Comparison of ENCODE assay signal across 8 cellular contexts in the genomic region with DNA sequence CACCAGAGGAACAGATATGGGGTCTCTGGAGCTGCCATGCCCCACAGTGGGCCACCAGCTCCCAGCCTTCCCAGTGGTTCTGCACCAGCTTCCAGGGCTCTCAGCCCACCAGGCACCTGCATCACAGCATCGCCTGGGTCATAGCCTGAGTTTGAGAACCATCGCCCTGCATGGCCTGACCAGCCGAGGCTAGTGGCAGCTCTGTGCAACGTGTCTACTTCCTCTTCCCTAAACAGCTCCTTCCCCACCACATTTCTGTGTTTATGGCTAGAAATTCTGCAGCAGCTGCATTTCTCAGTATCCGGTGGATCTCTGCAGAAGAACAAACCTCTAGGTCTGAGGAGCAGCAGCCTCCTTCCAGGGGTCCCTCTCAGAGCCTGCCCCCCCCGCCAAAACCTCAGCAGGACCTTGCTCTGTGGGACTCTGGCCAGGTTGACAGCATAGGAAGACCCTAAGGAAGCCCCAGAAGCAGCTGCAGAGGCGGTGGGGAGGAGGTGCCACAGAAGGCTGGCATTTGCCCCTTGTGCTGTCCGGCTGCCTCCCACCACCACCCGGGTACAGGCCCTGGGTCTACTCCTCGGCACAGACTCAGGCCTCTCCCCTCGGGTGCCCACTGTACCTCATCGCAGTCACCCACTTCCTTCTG. TPM values are rescaled to one million over a fixed set of nuclear protein-coding genes. Genes with fewer than 3 reads are reported as not detected.
A peak's percentile ranks its signal among the peaks of the same experiment; 100 is the strongest.
DNase-seq lines count a peak whose midpoint lies in the region; ATAC-seq and TF ChIP-seq lines count a peak whose summit lies in the region.

No MANE protein-coding gene starts in this region.

- H3K79me2 ChIP-seq in smooth muscle cell (ENCODE audit: low read depth): no peaks in the 10 kb centered on the region

- H3K27ac ChIP-seq in Peyer's patch (peak overlapping the region; percentile 35 to 72 (median 59)), smooth muscle cell (ENCODE audit: low read depth) (no peak overlapping the region)

- ATAC-seq in GM21723 (IDR thresholded peaks at IDR 0.05; ENCODE audit: unreplicated experiment) (peak; percentile 81), GM21360 (IDR thresholded peaks at IDR 0.05; ENCODE audit: unreplicated experiment) (no peak)

- H3K27me3 ChIP-seq in Peyer's patch (no peaks in the 10 kb centered on the region), smooth muscle cell (ENCODE audit: low read depth) (no peaks in the 10 kb centered on the region)

- H4K20me1 ChIP-seq in smooth muscle cell (ENCODE audit: low read depth): no peaks in the 10 kb centered on the region

- 87% methylated on average over 12 of the region's 12 CpGs for WGBS in smooth muscle cell (ENCODE audit: low lambda C conversion rate)

- H3K4me3 ChIP-seq in Peyer's patch (no peak overlapping the region), smooth muscle cell (no peak overlapping the region)

- H3K4me1 ChIP-seq in Peyer's patch (peaks cover 0 to 86% (median 21%) of the 10 kb centered on the region in 4 donors), smooth muscle cell (ENCODE audit: low read depth) (peaks cover 25% of the 10 kb centered on the region)

- H2AFZ ChIP-seq in smooth muscle cell (ENCODE audit: low read depth): no peak overlapping the region

- no peak overlapping the region for H3K9ac ChIP-seq in smooth muscle cell (ENCODE audit: low read depth)

- H3K9me3 ChIP-seq in Peyer's patch: no peaks in the 10 kb centered on the region
- no peaks in the 10 kb centered on the region for H3K9me3 ChIP-seq in smooth muscle cell (replicated peaks; ENCODE audit: low read depth)

- TF ChIP-seq CTCF in Peyer's patch (IDR thresholded peaks at IDR 0.05) (no peak), smooth muscle cell (IDR thresholded peaks at IDR 0.05; ENCODE audit: borderline replicate concordance, insufficient read depth, poor library complexity, severe bottlenecking) (no peak)

- peaks cover 8% of the 10 kb centered on the region for H3F3A ChIP-seq in smooth muscle cell (ENCODE audit: low read depth)

- H3K36me3 ChIP-seq in Peyer's patch (no peaks in the 10 kb centered on the region), smooth muscle cell (ENCODE audit: low read depth) (no peaks in the 10 kb centered on the region)

- TF ChIP-seq POLR2A in Peyer's patch (IDR thresholded peaks at IDR 0.05): no peak

- H3K4me2 ChIP-seq in smooth muscle cell: no peak overlapping the region

- DNase-seq in AML-193 (lab: John Stamatoyannopoulos, UW) (peak; percentile 64 to 79), Peyer's patch (peak in 2 of 3 donors; percentile 36 to 56), medulla oblongata (ENCODE audit: extremely low spot score) (peak; percentile 63), GM19238 (ENCODE audit: insufficient read length, low spot score) (no peak), smooth muscle cell (lab: John Stamatoyannopoulos, UW; ENCODE audit: unreplicated experiment) (no peak), SHP77 treated with DMSO at 0.1 percent for 48 hours (lab: John Stamatoyannopoulos, UW) (no peak)

RNA-seq across cellular contexts. Expression of a gene that starts 47.7 kb away (rescaled TPM):
- total RNA-seq in Peyer's patch: 100 to 1,000 TPM in 3 of 4 donors, 10 to 100 TPM in 1; 73.6 to 136 (median 116) TPM
- total RNA-seq in smooth muscle cell: 250 and 315 TPM in 2 replicates
- 251 and 255 TPM in 2 replicates for polyA plus RNA-seq in smooth muscle cell

Comparison
In these comparisons a context has a peak if more than half of its experiments do, and no peak if none do; other contexts are left out.
1. DNase-seq: peak in AML-193 (2 of 2), Peyer's patch (2 of 3) and medulla oblongata (single experiment); none in GM19238 (single experiment), smooth muscle cell (single experiment) and SHP77 treated with DMSO at 0.1 percent for 48 hours (single experiment).